24 cellular contexts compared by ENCODE assay signal in genomic region chr20:43358811-43359210, GRCh38.
"Had no signal": no experiment of that assay in that cellular context is flagged by ENCODE, and none has a peak within 500 bp of the region (broad histone marks: within the 10 kb centered on the region; RNA-seq: fewer than 3 reads in every experiment).

No MANE protein-coding gene starts in this region.

- H3K4me3 ChIP-seq: ovary, psoas muscle, skin epidermis, stomach, tibial artery, transverse colon, upper lobe of right lung, uterus had no signal

- H3K9me3 ChIP-seq: ovary, psoas muscle, stomach, tibial artery, transverse colon, upper lobe of right lung, uterus had no signal

- H3K27ac ChIP-seq: ovary, parathyroid adenoma, psoas muscle, skin epidermis, stomach, tibial artery, transverse colon, upper lobe of right lung, uterus had no signal

- H3K27me3 ChIP-seq: ovary, transverse colon, upper lobe of right lung, uterus had no signal

- H3K4me1 ChIP-seq: psoas muscle, stomach, tibial artery, transverse colon, upper lobe of right lung, uterus had no signal

- H3K36me3 ChIP-seq: ovary, stomach, tibial artery, transverse colon, upper lobe of right lung, uterus had no signal

- ATAC-seq: naive thymus-derived CD8-positive, alpha-beta T cell; natural killer cell treated with Interleukin-12 subunit alpha and Interleukin-12 subunit beta and Interleukin-15 and Interleukin-18, amount 100 ng/mL, for 72 hours; psoas muscle; right cardiac atrium; sciatic nerve; stimulated activated effector memory CD8-positive, alpha-beta T cell treated with anti-CD3 and anti-CD28 coated beads, Interleukin-12 subunit alpha, Interleukin-12 subunit beta, amount 100 ng/mL, for 72 hours; stimulated activated naive B cell treated with anti-CD40 and anti-IgM and Interleukin-4, amounts not matched to agents 10 μg/mL and 1 μg/mL and 100 μg/mL, for 72 hours; upper lobe of right lung had no signal

- H2AFZ ChIP-seq: parathyroid adenoma had no signal

- DNase-seq: naive B cell; naive thymus-derived CD8-positive, alpha-beta T cell; nephron progenitor cell; occipital lobe; ovary; posterior cingulate gyrus; psoas muscle; right cardiac atrium; stimulated activated CD4-positive, alpha-beta T cell treated with anti-CD3 and anti-CD28 coated beads, Interleukin-15, amount 100 ng/mL, for 24 hours; stimulated activated CD4-positive, alpha-beta T cell treated with anti-CD3 and anti-CD28 coated beads, Interleukin-2, amount 100 ng/mL, for 24 hours; stimulated activated CD4-positive, alpha-beta T cell treated with anti-CD3 and anti-CD28 coated beads, Interleukin-2, amount 100 ng/mL, for 48 hours; stimulated activated CD4-positive, alpha-beta T cell treated with anti-CD3 and anti-CD28 coated beads, Interleukin-4, amount 100 ng/mL, for 24 hours; stimulated activated naive B cell treated with anti-CD40 and anti-IgM and Interleukin-4, amounts not matched to agents 10 μg/mL and 1 μg/mL and 100 μg/mL, for 72 hours; stimulated activated naive CD4-positive, alpha-beta T cell treated with Interleukin-2 at 50 U/mL for 16 hours; stomach; tibial artery; transverse colon; upper lobe of right lung; uterus had no signal

- H3K9ac ChIP-seq: parathyroid adenoma had no signal
